In genomic region chr5:91383027-91383955, GRCh38 we compare ENCODE assay signal across 1 cellular context.
TF ChIP-seq lines count a peak whose summit lies in the region.

ARRDC3 (minus strand) TSS chr5:91383317; CDS start chr5:91383092, 225 bp downstream.

TF ChIP-seq in HEK293, 187 proteins besides CTCF, POLR2A, EP300 and RAD21 (continued from another document and continues in another):
- TF ChIP-seq ZNF280D (tag by site-specific recombination; IDR thresholded peaks at IDR 0.05) = peak; percentile 48; the same call in 1 of the 2 replicates
- peak; percentile 61; the same call in 1 of the 2 replicates for TF ChIP-seq ZBTB48 (tag by site-specific recombination; IDR thresholded peaks at IDR 0.05)
- TF ChIP-seq TRIM28 (IDR thresholded peaks at IDR 0.05; ENCODE audit: borderline replicate concordance, low read length) = peak; percentile 77; the same call in 1 of the 2 replicates
- peak; percentile 43; the same call in 1 of the 2 replicates for TF ChIP-seq ZBTB11 (tag by site-specific recombination; conservative IDR thresholded peaks at IDR 0.05; ENCODE audit: low read depth)
- peak; percentile 90 for TF ChIP-seq ZNF600 (tag by site-specific recombination; IDR thresholded peaks at IDR 0.05)
- peak; percentile 57 for TF ChIP-seq ZNF335 (tag by site-specific recombination; conservative IDR thresholded peaks at IDR 0.05)
- peak; percentile 74; the same call in 1 of the 2 replicates for TF ChIP-seq ZSCAN30 (tag by site-specific recombination; IDR thresholded peaks at IDR 0.05)
- TF ChIP-seq SP7 (tag by site-specific recombination; IDR thresholded peaks at IDR 0.05) = peak; percentile 62
- peak; percentile 82 for TF ChIP-seq OSR2 (tag by site-specific recombination; IDR thresholded peaks at IDR 0.05)
- 0 out of 2 replicates have a peak, but pooled peaks have one; percentile 13 for TF ChIP-seq ZNF324 (tag by site-specific recombination; IDR thresholded peaks at IDR 0.05)
- peak; percentile 32; the same call in 1 of the 2 replicates for TF ChIP-seq ZFP37 (tag by site-specific recombination; IDR thresholded peaks at IDR 0.05)
- TF ChIP-seq ZNF404 (tag by site-specific recombination; IDR thresholded peaks at IDR 0.05) = no peak
- TF ChIP-seq PATZ1 (tag by site-specific recombination; IDR thresholded peaks at IDR 0.05) = peak; percentile 68
- TF ChIP-seq ZNF366 (tag by site-specific recombination; conservative IDR thresholded peaks at IDR 0.05) = peak; percentile 87
- TF ChIP-seq ZNF596 (tag by site-specific recombination; IDR thresholded peaks at IDR 0.05) = peak; percentile 77
- peak; percentile 29; the same call in 1 of the 2 replicates for TF ChIP-seq ZNF629 (tag by site-specific recombination; IDR thresholded peaks at IDR 0.05)
- TF ChIP-seq ZNF580 (tag by site-specific recombination; IDR thresholded peaks at IDR 0.05) = peak; percentile 100
- TF ChIP-seq GLIS2 (tag by site-specific recombination; IDR thresholded peaks at IDR 0.05) = peak; percentile 17; the same call in 1 of the 2 replicates
- TF ChIP-seq ZNF654 (tag by site-specific recombination; IDR thresholded peaks at IDR 0.05; ENCODE audit: low read depth) = no peak
- peak; percentile 15; the same call in 1 of the 2 replicates for TF ChIP-seq SP2 (tag by site-specific recombination; IDR thresholded peaks at IDR 0.05)
- 0 out of 2 replicates have a peak, but pooled peaks have one; percentile 19 for TF ChIP-seq ZNF2 (tag by site-specific recombination; IDR thresholded peaks at IDR 0.05)
- 0 out of 2 replicates have a peak, but pooled peaks have one; percentile 9 for TF ChIP-seq WT1 (tag by site-specific recombination; IDR thresholded peaks at IDR 0.05)
- TF ChIP-seq ZBTB26 (tag by site-specific recombination; optimal IDR thresholded peaks at IDR 0.05) = peak; percentile 85
- TF ChIP-seq ZNF132 (tag by site-specific recombination; IDR thresholded peaks at IDR 0.05; ENCODE audit: borderline replicate concordance) = no peak
- TF ChIP-seq ZNF449 (tag by site-specific recombination; IDR thresholded peaks at IDR 0.05) = peak; percentile 71; the same call in 1 of the 2 replicates
- TF ChIP-seq ZNF585B (tag by site-specific recombination; IDR thresholded peaks at IDR 0.05) = no peak
- TF ChIP-seq ZBTB10 (tag by site-specific recombination; IDR thresholded peaks at IDR 0.05) = peak; percentile 58; the same call in 1 of the 2 replicates
- TF ChIP-seq ZNF610 (tag by site-specific recombination; IDR thresholded peaks at IDR 0.05; ENCODE audit: borderline replicate concordance) = peak; percentile 57; the same call in 1 of the 2 replicates
- peak; percentile 92 for TF ChIP-seq ZEB2 (tag by site-specific recombination; IDR thresholded peaks at IDR 0.05)
- TF ChIP-seq ZNF10 (tag by site-specific recombination; IDR thresholded peaks at IDR 0.05) = peak; percentile 85
- TF ChIP-seq KLF7 (tag by site-specific recombination; IDR thresholded peaks at IDR 0.05; ENCODE audit: borderline replicate concordance) = no peak
- no peak for TF ChIP-seq ZIC2 (tag by site-specific recombination; IDR thresholded peaks at IDR 0.05)
- TF ChIP-seq ZNF24 (tag by site-specific recombination; IDR thresholded peaks at IDR 0.05) = peak; percentile 59; the same call in 1 of the 2 replicates
- peak; percentile 34; the same call in 1 of the 2 replicates for TF ChIP-seq MZF1 (tag by site-specific recombination; IDR thresholded peaks at IDR 0.05; ENCODE audit: borderline replicate concordance)
- TF ChIP-seq ZNF76 (tag by site-specific recombination; IDR thresholded peaks at IDR 0.05; ENCODE audit: borderline replicate concordance, low read depth) = peak; percentile 6; the same call in 1 of the 2 replicates
- no peak for TF ChIP-seq SCRT1 (tag by site-specific recombination; IDR thresholded peaks at IDR 0.05; ENCODE audit: borderline replicate concordance)
- TF ChIP-seq ZBTB21 (tag by site-specific recombination; IDR thresholded peaks at IDR 0.05) = 0 out of 2 replicates have a peak, but pooled peaks have one; percentile 22
- TF ChIP-seq ZNF501 (tag by site-specific recombination; IDR thresholded peaks at IDR 0.05) = peak; percentile 81
- TF ChIP-seq ZNF626 (tag by site-specific recombination; IDR thresholded peaks at IDR 0.05) = no peak
- TF ChIP-seq ZNF341 (tag by site-specific recombination; IDR thresholded peaks at IDR 0.05; ENCODE audit: low read depth) = peak; percentile 65
- 0 out of 2 replicates have a peak, but pooled peaks have one; percentile 5 for TF ChIP-seq GFI1B (tag by site-specific recombination; IDR thresholded peaks at IDR 0.05)
- TF ChIP-seq ZNF248 (tag by site-specific recombination; IDR thresholded peaks at IDR 0.05) = no peak
- peak; percentile 10; the same call in 1 of the 2 replicates for TF ChIP-seq ZNF561 (tag by site-specific recombination; IDR thresholded peaks at IDR 0.05; ENCODE audit: borderline replicate concordance)
- TF ChIP-seq GLIS1 (tag by site-specific recombination; IDR thresholded peaks at IDR 0.05) = 0 out of 2 replicates have a peak, but pooled peaks have one; percentile 7
- TF ChIP-seq ZNF18 (tag by site-specific recombination; IDR thresholded peaks at IDR 0.05) = 0 out of 2 replicates have a peak, but pooled peaks have one; percentile 24
